30 cellular contexts compared by ENCODE assay signal in genomic region chr12:17691369-17691768, GRCh38.
"Had no signal": no experiment of that assay in that cellular context is flagged by ENCODE, and none has a peak within 500 bp of the region (broad histone marks: within the 10 kb centered on the region; RNA-seq: fewer than 3 reads in every experiment).

No MANE protein-coding gene starts in this region.

- H3K36me3 ChIP-seq: lower lobe of right lung, pancreas, prostate gland, stomach, thyroid gland, transverse colon, upper lobe of left lung, vagina had no signal

- H3K9me3 ChIP-seq: pancreas, prostate gland, testis, thyroid gland, transverse colon, vagina had no signal

- H3K4me1 Mint-ChIP-seq: naive thymus-derived CD4-positive, alpha-beta T cell; stimulated activated naive B cell treated with anti-CD40 and anti-IgM and Interleukin-4, amounts not matched to agents 10 μg/mL and 1 μg/mL and 100 μg/mL, for 72 hours had no signal

- DNase-seq: kidney glomerular epithelial cell; left cardiac atrium; left ventricle myocardium superior; lower lobe of right lung; mammary epithelial cell; midbrain; mucosa of descending colon; naive thymus-derived CD4-positive, alpha-beta T cell; nucleus accumbens; pancreas; posterior cingulate gyrus; retina; right cardiac atrium; stimulated activated CD4-positive, alpha-beta T cell treated with anti-CD3 and anti-CD28 coated beads, Interleukin-12 subunit alpha, Interleukin-12 subunit beta, amount 100 ng/mL, for 4 hours; stimulated activated CD4-positive, alpha-beta T cell treated with anti-CD3 and anti-CD28 coated beads, Interleukin-15, amount 100 ng/mL, for 24 hours; stimulated activated CD4-positive, alpha-beta T cell treated with anti-CD3 and anti-CD28 coated beads, Interleukin-2, amount 100 ng/mL, for 24 hours; stimulated activated CD4-positive, alpha-beta T cell treated with anti-CD3 and anti-CD28 coated beads, Interleukin-4, amount 100 ng/mL, for 1 hour; stimulated activated naive B cell treated with anti-CD40 and anti-IgM and Interleukin-4, amounts not matched to agents 10 μg/mL and 1 μg/mL and 100 μg/mL, for 72 hours; stimulated activated naive CD8-positive, alpha-beta T cell treated with anti-CD3 and anti-CD28 coated beads, Interleukin-15, Interleukin-2, amounts not matched to agents 100 U/mL and 50 U/mL, for 24 hours; stomach; testis; thyroid gland; transverse colon; upper lobe of left lung had no signal

- H3K36me3 Mint-ChIP-seq: naive thymus-derived CD4-positive, alpha-beta T cell; stimulated activated naive B cell treated with anti-CD40 and anti-IgM and Interleukin-4, amounts not matched to agents 10 μg/mL and 1 μg/mL and 100 μg/mL, for 72 hours had no signal

- H3K4me3 ChIP-seq: lower lobe of right lung, mucosa of descending colon, pancreas, prostate gland, skin epidermis, stomach, testis, thyroid gland, transverse colon, upper lobe of left lung, vagina had no signal

- H3K27ac ChIP-seq: lower lobe of right lung, pancreas, prostate gland, skin epidermis, stomach, testis, thyroid gland, transverse colon, upper lobe of left lung, vagina had no signal

- ATAC-seq: left cardiac atrium; left lobe of liver; left ventricle myocardium superior; lower lobe of right lung; mucosa of descending colon; naive thymus-derived CD4-positive, alpha-beta T cell; natural killer cell treated with Interleukin-12 subunit alpha and Interleukin-12 subunit beta and Interleukin-15 and Interleukin-18, amount 100 ng/mL, for 72 hours; pancreas; right cardiac atrium; sciatic nerve; stimulated activated naive B cell treated with anti-CD40 and anti-IgM and Interleukin-4, amounts not matched to agents 10 μg/mL and 1 μg/mL and 100 μg/mL, for 72 hours; stimulated activated naive CD8-positive, alpha-beta T cell treated with anti-CD3 and anti-CD28 coated beads, Interleukin-15, Interleukin-2, amounts not matched to agents 100 U/mL and 50 U/mL, for 24 hours had no signal

- H3K4me3 Mint-ChIP-seq: naive thymus-derived CD4-positive, alpha-beta T cell; natural killer cell treated with Interleukin-12 subunit alpha and Interleukin-12 subunit beta and Interleukin-15 and Interleukin-18, amount 100 ng/mL, for 72 hours; stimulated activated naive B cell treated with anti-CD40 and anti-IgM and Interleukin-4, amounts not matched to agents 10 μg/mL and 1 μg/mL and 100 μg/mL, for 72 hours had no signal

- H3K27me3 ChIP-seq: pancreas, stomach, testis, thyroid gland, transverse colon, upper lobe of left lung, vagina had no signal

- H3K4me1 ChIP-seq: lower lobe of right lung, pancreas, prostate gland, stomach, testis, thyroid gland, transverse colon, upper lobe of left lung, vagina had no signal

- H3K27me3 Mint-ChIP-seq: naive thymus-derived CD4-positive, alpha-beta T cell; natural killer cell treated with Interleukin-12 subunit alpha and Interleukin-12 subunit beta and Interleukin-15 and Interleukin-18, amount 100 ng/mL, for 72 hours; stimulated activated naive B cell treated with anti-CD40 and anti-IgM and Interleukin-4, amounts not matched to agents 10 μg/mL and 1 μg/mL and 100 μg/mL, for 72 hours had no signal

- H3K27ac Mint-ChIP-seq: naive thymus-derived CD4-positive, alpha-beta T cell; natural killer cell treated with Interleukin-12 subunit alpha and Interleukin-12 subunit beta and Interleukin-15 and Interleukin-18, amount 100 ng/mL, for 72 hours; stimulated activated naive B cell treated with anti-CD40 and anti-IgM and Interleukin-4, amounts not matched to agents 10 μg/mL and 1 μg/mL and 100 μg/mL, for 72 hours had no signal
